Comparison of ENCODE assay signal across 8 cellular contexts in the genomic region with DNA sequence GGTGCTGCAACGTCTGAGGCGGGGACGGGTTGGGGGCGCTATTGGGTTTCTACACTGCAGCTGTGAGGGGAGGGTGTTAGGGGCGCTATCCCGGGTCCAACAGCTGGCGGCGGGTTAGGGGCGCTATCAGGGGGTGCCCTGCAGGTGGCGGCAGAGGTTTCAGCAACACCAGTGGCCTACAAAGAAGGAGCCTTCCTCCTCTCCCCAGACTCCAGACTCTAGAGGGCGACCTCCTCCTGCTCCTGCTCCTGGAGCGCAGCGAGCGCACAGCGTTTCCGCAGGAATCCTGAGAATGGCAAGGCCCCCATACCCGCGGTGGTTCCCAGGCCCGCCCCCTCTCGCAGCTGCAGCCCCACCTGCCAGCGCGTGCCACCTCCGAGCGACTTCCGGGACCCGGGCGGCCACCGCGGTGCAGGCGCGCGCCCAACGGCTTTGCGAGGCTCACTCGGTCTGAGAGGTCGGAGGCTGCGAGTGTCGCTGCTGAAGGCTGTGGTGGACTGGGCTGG. TPM values are rescaled to one million over a fixed set of nuclear protein-coding genes. Genes with fewer than 3 reads are reported as not detected.
DNase-seq lines count a peak whose midpoint lies in the region; ATAC-seq and TF ChIP-seq lines count a peak whose summit lies in the region.
"Not testable (repeated sequence)": the region's sequence is repeated elsewhere in the genome, so short reads cannot be mapped to it uniquely, and the experiment has no call there.

No MANE protein-coding gene starts in this region.

- not testable (repeated sequence) for H3K18ac ChIP-seq in trophoblast cell (ENCODE audit: low read length)

- H3K9me3 Mint-ChIP-seq in GM23338: peaks cover 38% of the 10 kb centered on the region
- H3K9me3 Mint-ChIP-seq in activated naive CD4-positive, alpha-beta T cell treated with anti-CD3 and anti-CD28 coated beads for 36 hours: not testable (repeated sequence)

- peak; percentile 66 for TF ChIP-seq CTCF in GM06990 (IDR thresholded peaks at IDR 0.05; ENCODE audit: insufficient read depth, low read length, poor library complexity, severe bottlenecking)
- peak in 1 of 2 experiments; percentile 4; a peak in 2 of 4 replicates for TF ChIP-seq CTCF in GM23338 (conservative IDR thresholded peaks at IDR 0.05; ENCODE audit: low read depth in 2 of 2)
- TF ChIP-seq CTCF in testis (IDR thresholded peaks at IDR 0.05): peak; percentile 39 to 58 (median 40)

- H3K4me3 ChIP-seq in GM06990 (replicated peaks; ENCODE audit: low read depth, low read length) (peak overlapping the region; percentile 52), testis (peak overlapping the region; percentile 46 to 59)
- not testable (repeated sequence) for H3K4me3 ChIP-seq in GM23338; trophoblast cell (ENCODE audit: low read depth, low read length)

- H3K4ac ChIP-seq in trophoblast cell (ENCODE audit: low read depth, low read length): not testable (repeated sequence)

- not testable (repeated sequence) for H4K91ac ChIP-seq in trophoblast cell (ENCODE audit: low read depth, low read length)

- not testable (repeated sequence) for H3K79me1 ChIP-seq in trophoblast cell (ENCODE audit: low read length)

- not testable (repeated sequence) for H2AK5ac ChIP-seq in trophoblast cell (ENCODE audit: low read length)

- H3K36me3 ChIP-seq in GM06990 (ENCODE audit: control insufficient read depth, insufficient read depth, low read length); GM23338 (ENCODE audit: insufficient read depth); KOPT-K1 (ENCODE audit: insufficient read depth, low read length); trophoblast cell (ENCODE audit: control insufficient read depth in 1 of 2, insufficient read depth in 2 of 2, low read length in 2 of 2); testis (ENCODE audit: low read depth, missing control alignments): not testable (repeated sequence)

- H3K9me3 ChIP-seq in KOPT-K1 (ENCODE audit: insufficient read depth, low read length, poor library complexity, severe bottlenecking); testis: not testable (repeated sequence)
- peaks cover 21% of the 10 kb centered on the region for H3K9me3 ChIP-seq in trophoblast cell (ENCODE audit: insufficient read depth, low read depth, low read length)

- not testable (repeated sequence) for H3K23ac ChIP-seq in trophoblast cell (ENCODE audit: low read length)

- H2AFZ ChIP-seq in GM23338; trophoblast cell (ENCODE audit: insufficient read depth, low read length, poor library complexity): not testable (repeated sequence)

- not testable (repeated sequence) for H3K9ac ChIP-seq in trophoblast cell (ENCODE audit: low read length)

- not testable (repeated sequence) for H3K27me3 ChIP-seq in GM06990 (replicated peaks; ENCODE audit: control insufficient read depth, insufficient read depth, low read length); GM23338 (ENCODE audit: insufficient read depth); trophoblast cell (ENCODE audit: insufficient read depth, low read length); testis

- H3K27ac Mint-ChIP-seq in GM23338; activated naive CD4-positive, alpha-beta T cell treated with anti-CD3 and anti-CD28 coated beads for 36 hours: not testable (repeated sequence)

- H4K8ac ChIP-seq in trophoblast cell (ENCODE audit: low read depth, low read length): not testable (repeated sequence)

- whole genome bisulfite sequencing in trophoblast cell (ENCODE audit: extremely low coverage, insufficient coverage, insufficient read length): no CpG with 5 or more reads among the region's 38 CpGs
- 1 to 11% methylated on average over 10 to 33 of the region's 38 CpGs for WGBS in testis, 2 donors

- not testable (repeated sequence) for H2BK12ac ChIP-seq in trophoblast cell (ENCODE audit: low read length)

- not testable (repeated sequence) for H3K36me3 Mint-ChIP-seq in GM23338 (ENCODE audit: low read depth); activated naive CD4-positive, alpha-beta T cell treated with anti-CD3 and anti-CD28 coated beads for 36 hours (ENCODE audit: low read depth)

- not testable (repeated sequence) for H3F3A ChIP-seq in GM23338 (replicated peaks; ENCODE audit: low read depth)

- intact Hi-C loops in activated naive CD4-positive, alpha-beta T cell treated with anti-CD3 and anti-CD28 coated beads for 36 hours (cut with micrococcal nuclease): loop anchor here (10.0 kb wide), 2 partner anchors 236 to 354 kb away; partner anchors contain the start of gene MC5R
- intact Hi-C loops in testis (cut with DNase I; ENCODE audit: low total_unique reads): not testable (repeated sequence)

- H3K4me1 ChIP-seq in GM23338 (ENCODE audit: insufficient read depth); trophoblast cell (ENCODE audit: control insufficient read depth in 1 of 2, insufficient read depth in 2 of 2, low read length in 2 of 2); testis: not testable (repeated sequence)

- not testable (repeated sequence) for H3K9me2 ChIP-seq in GM23338 (ENCODE audit: insufficient read depth)

- H3K4me3 Mint-ChIP-seq in GM23338: peak overlapping the region; percentile 72
- H3K4me3 Mint-ChIP-seq in activated naive CD4-positive, alpha-beta T cell treated with anti-CD3 and anti-CD28 coated beads for 36 hours: peak overlapping the region; percentile 86

- H4K20me1 ChIP-seq in GM23338 (replicated peaks; ENCODE audit: insufficient read depth): not testable (repeated sequence)

- H2BK120ac ChIP-seq in trophoblast cell (ENCODE audit: insufficient read depth, low read length, poor library complexity): not testable (repeated sequence)

- not testable (repeated sequence) for H3K4me2 ChIP-seq in GM23338; trophoblast cell (ENCODE audit: low read length)

- H4K12ac ChIP-seq in trophoblast cell (ENCODE audit: low read depth, low read length): not testable (repeated sequence)

- CTCF ChIA-PET in activated naive CD4-positive, alpha-beta T cell treated with anti-CD3 and anti-CD28 coated beads for 36 hours (lab: Charles Lee): interaction anchor here (0.6 to 2.3 kb wide), 4 partner anchors 10 to 604 kb away, joined by 3 to 5 read pairs (median 3); no protein-coding TSS in a partner anchor

- H2BK5ac ChIP-seq in trophoblast cell (ENCODE audit: low read depth, low read length, poor library complexity): not testable (repeated sequence)

- DNase-seq in GM06990 (ENCODE audit: extremely low read depth, insufficient read length) (peak; percentile 56), GM23338 (ENCODE audit: low spot score) (peak; percentile 66), SKM-1 (lab: John Stamatoyannopoulos, UW; ENCODE audit: unreplicated experiment) (peak; percentile 4), globus pallidus (ENCODE audit: low spot score) (peak; percentile 20), trophoblast cell (peak; percentile 52 to 62), testis (peak; percentile 63)
- DNase-seq in activated naive CD4-positive, alpha-beta T cell treated with anti-CD3 and anti-CD28 coated beads for 36 hours: peak; percentile 85

- not testable (repeated sequence) for H3K27me3 Mint-ChIP-seq in GM23338 (ENCODE audit: insufficient read depth, low read depth, poor library complexity); activated naive CD4-positive, alpha-beta T cell treated with anti-CD3 and anti-CD28 coated beads for 36 hours (ENCODE audit: low read depth)

- H3K79me2 ChIP-seq in GM23338 (replicated peaks; ENCODE audit: insufficient read depth); trophoblast cell (ENCODE audit: control insufficient read depth, insufficient read depth, low read length, poor library complexity): not testable (repeated sequence)

- TF ChIP-seq POLR2A in testis (IDR thresholded peaks at IDR 0.05): not testable (repeated sequence)

- not testable (repeated sequence) for H3K4me1 Mint-ChIP-seq in GM23338; activated naive CD4-positive, alpha-beta T cell treated with anti-CD3 and anti-CD28 coated beads for 36 hours (ENCODE audit: low read depth)

- H3K14ac ChIP-seq in trophoblast cell (ENCODE audit: low read length): not testable (repeated sequence)

- not testable (repeated sequence) for H3K27ac ChIP-seq in GM23338 (ENCODE audit: low read depth); trophoblast cell (ENCODE audit: low read depth, low read length); testis
- peak overlapping the region; percentile 59 for H3K27ac ChIP-seq in KOPT-K1 (ENCODE audit: low read depth, low read length, poor library complexity, severe bottlenecking)

- peak; percentile 93 for ATAC-seq in GM23338

RNA-seq across cellular contexts. Expression of gene ZNF519, which starts 46.5 kb away (rescaled TPM):
- total RNA-seq in GM23338 (2014; rRNA removed; shearing (Covaris generic)): 54.6 and 59.6 TPM in 2 replicates
- polyA plus RNA-seq in GM23338 (2016; fragmentation: Nextera tagmentation; extraction: Ambion mirVana) (22.8 and 29.4 TPM in 2 replicates), testis (ENCODE audit: insufficient read depth, low read depth, low replicate concordance) (3.8 TPM)
- total RNA-seq in activated naive CD4-positive, alpha-beta T cell treated with anti-CD3 and anti-CD28 coated beads for 36 hours: 10 to 100 TPM; 13.3 to 13.9 TPM
- polyA plus RNA-seq in trophoblast cell (2013): 6.1 and 6.8 TPM in 2 replicates
- total RNA-seq in testis: 10 to 100 TPM; 12.6 to 18.7 TPM

Comparison
In these comparisons a context has a peak if more than half of its experiments do, and no peak if none do; other contexts are left out.
1. DNase-seq: peak in every context shown above with its lines; median percentile 85 in activated naive CD4-positive, alpha-beta T cell treated with anti-CD3 and anti-CD28 coated beads for 36 hours; 66 in GM23338; 63 in testis; 57 in trophoblast cell; 56 in GM06990; 20 in globus pallidus; 4 in SKM-1.